In the genomic region with DNA sequence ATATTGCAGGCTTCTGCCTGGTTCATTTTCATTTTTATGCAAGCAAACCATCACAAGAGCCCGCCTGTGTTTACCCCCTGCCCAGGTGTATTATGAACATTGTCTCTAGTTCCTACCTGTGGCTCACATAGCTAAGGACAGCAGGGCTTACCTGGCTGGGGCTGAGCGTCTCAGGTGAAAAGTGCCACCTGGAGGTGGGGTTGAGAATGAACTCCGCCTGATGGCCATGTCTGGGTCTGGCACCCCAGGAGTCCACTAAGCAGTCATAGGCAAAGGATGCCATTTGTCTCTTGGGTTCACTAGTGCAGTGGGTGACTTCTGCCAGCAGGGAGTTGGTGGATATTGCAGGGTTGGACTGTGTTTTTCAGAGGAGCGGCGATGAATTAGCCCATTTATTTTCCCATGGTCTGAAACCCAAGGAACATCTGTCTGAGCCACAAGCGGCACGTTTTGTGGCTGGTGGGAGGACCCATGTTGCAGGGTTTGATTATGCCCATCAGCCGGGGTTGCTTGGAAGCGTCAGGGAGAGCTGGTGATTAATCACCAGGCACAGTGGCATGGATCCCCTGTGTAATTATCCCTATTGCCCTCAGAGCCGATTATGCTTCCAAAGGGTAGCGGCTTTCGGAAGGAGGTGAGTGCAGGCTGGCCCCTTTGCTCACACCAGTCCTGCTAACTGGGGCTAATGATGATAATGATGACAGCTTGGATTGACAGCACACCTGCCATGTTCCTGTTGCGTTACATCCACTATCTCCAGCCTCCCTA, we compare ENCODE assay signal across 11 cellular contexts.
DNase-seq lines count a peak whose midpoint lies in the region; ATAC-seq and TF ChIP-seq lines count a peak whose summit lies in the region.
"Had no signal": no experiment of that assay in that cellular context is flagged by ENCODE, and none has a peak within 500 bp of the region (broad histone marks: within the 10 kb centered on the region; RNA-seq: fewer than 3 reads in every experiment).

No MANE protein-coding gene starts in this region.

- BruUV-seq in Panc1 (replicated peaks; lab: Mats Ljungman, UMichigan) = no TSS peak

- TF ChIP-seq CTCF in HFFc6 (IDR thresholded peaks at IDR 0.05) (peak; percentile 62), Panc1 (IDR thresholded peaks at IDR 0.05) (peak; percentile 36; the same call in 1 of the 2 replicates)

- ATAC-seq in Panc1 (no peak), HG02973 (IDR thresholded peaks at IDR 0.05; ENCODE audit: unreplicated experiment) (no peak), HG02642 (IDR thresholded peaks at IDR 0.05; ENCODE audit: poor library complexity, unreplicated experiment) (no peak)

- peaks cover 54% of the 10 kb centered on the region for H3K4me1 Mint-ChIP-seq in HFFc6 (ENCODE audit: low read depth)

- H4K20me1 ChIP-seq in BLaER1 treated with 17β-estradiol and CSF1 and Interleukin-3, amounts not matched to agents 10 nM and 100 nM = no peaks in the 10 kb centered on the region

- H3K4me3 ChIP-seq in BLaER1 treated with 17β-estradiol and CSF1 and Interleukin-3, amounts not matched to agents 10 nM and 100 nM = no peak overlapping the region
- no peak overlapping the region for H3K4me3 ChIP-seq in Panc1 (ENCODE audit: low read depth in 2 of 2, low read length in 2 of 2)
- H3K4me3 ChIP-seq: Peyer's patch had no signal

- no peaks in the 10 kb centered on the region for H3K27me3 ChIP-seq in BLaER1 treated with 17β-estradiol and CSF1 and Interleukin-3, amounts not matched to agents 10 nM and 100 nM
- peaks cover 4% of the 10 kb centered on the region for H3K27me3 ChIP-seq in Panc1 (ENCODE audit: control insufficient read depth, insufficient read depth, low read length)
- H3K27me3 ChIP-seq: Peyer's patch had no signal

- H3K9ac ChIP-seq in BLaER1 treated with 17β-estradiol and CSF1 and Interleukin-3, amounts not matched to agents 10 nM and 100 nM = no peak overlapping the region

- in situ Hi-C loops in Panc1 (cut with HindIII; ENCODE audit: low pct_unique_long_range_greater_than_20kb, low sequenced_read_pairs) = no loop called here

- H3K9me3 Mint-ChIP-seq in HFFc6 = peaks cover 4% of the 10 kb centered on the region; the same call in 1 of the 2 replicates

- H3K4me3 Mint-ChIP-seq in HFFc6 = no peak overlapping the region

- H3K36me3 ChIP-seq in BLaER1 treated with 17β-estradiol and CSF1 and Interleukin-3, amounts not matched to agents 10 nM and 100 nM = no peaks in the 10 kb centered on the region
- no peaks in the 10 kb centered on the region for H3K36me3 ChIP-seq in Panc1 (ENCODE audit: control insufficient read depth, insufficient read depth, low read length)
- H3K36me3 ChIP-seq: Peyer's patch had no signal

- H3K4me1 ChIP-seq in BLaER1 treated with 17β-estradiol and CSF1 and Interleukin-3, amounts not matched to agents 10 nM and 100 nM = peaks cover 20 to 100% (median 83%) of the 10 kb centered on the region in 10 experiments
- H3K4me1 ChIP-seq in Panc1 (ENCODE audit: control insufficient read depth, insufficient read depth, low read length) = no peaks in the 10 kb centered on the region; the same call in 1 of the 2 replicates
- H3K4me1 ChIP-seq: Peyer's patch had no signal

- POLR2A ChIA-PET in Panc1 (lab: Charles Lee) = no interaction called here

- H3K4me2 ChIP-seq in BLaER1 treated with 17β-estradiol and CSF1 and Interleukin-3, amounts not matched to agents 10 nM and 100 nM = peak overlapping the region in 8 of 11 experiments; percentile 13 to 91 (median 80); a peak in 14 of 22 replicates

- DNase-seq in HFFc6 = no peak
- DNase-seq in Panc1 (ENCODE audit: low read depth, low spot score) = no peak
- peak; percentile 72 for DNase-seq in islet precursor cell
- no peak for DNase-seq in stimulated activated CD4-positive, alpha-beta T cell treated with anti-CD3 and anti-CD28 coated beads, Interleukin-12 subunit alpha, Interleukin-12 subunit beta, amount 100 ng/mL, for 4 hours
- no peak for DNase-seq in activated CD4-positive, alpha-beta T cell treated with anti-CD3 and anti-CD28 coated beads, Interleukin-2, amount 50 U/mL, for 48 hours
- DNase-seq: EL, Peyer's patch, substantia nigra had no signal

- intact Hi-C loops in Panc1 (cut with micrococcal nuclease; ENCODE audit: unreplicated experiment) = no loop called here

- H3K27ac ChIP-seq in BLaER1 treated with 17β-estradiol and CSF1 and Interleukin-3, amounts not matched to agents 10 nM and 100 nM = peak overlapping the region in 8 of 11 experiments; percentile 10 to 97 (median 77); a peak in 8 of 22 replicates
- no peak overlapping the region for H3K27ac ChIP-seq in Panc1 (ENCODE audit: low read length)
- H3K27ac ChIP-seq: Peyer's patch had no signal

- peaks cover 9% of the 10 kb centered on the region for H3K36me3 Mint-ChIP-seq in HFFc6 (ENCODE audit: low read depth)

- H3K27ac Mint-ChIP-seq in HFFc6 = no peak overlapping the region

- H3K9me3 ChIP-seq in BLaER1 treated with 17β-estradiol and CSF1 and Interleukin-3, amounts not matched to agents 10 nM and 100 nM (replicated peaks in 1 of 11) = peaks cover 0 to 10% (median 4%) of the 10 kb centered on the region in 11 experiments; a peak in 6 of 22 replicates
- no peaks in the 10 kb centered on the region for H3K9me3 ChIP-seq in Panc1 (ENCODE audit: control insufficient read depth, insufficient read depth, low read depth, low read length)
- H3K9me3 ChIP-seq: Peyer's patch had no signal

- CTCF ChIA-PET in Panc1 (lab: Charles Lee) = interaction anchor here (0.6 kb wide), 1 partner anchor 172 kb away, joined by 5 read pairs; no protein-coding TSS in a partner anchor

- H3K27me3 Mint-ChIP-seq in HFFc6 (ENCODE audit: insufficient read depth) = peaks cover 1% of the 10 kb centered on the region
